Comparison of ENCODE assay signal across 19 cellular contexts in the genomic region with DNA sequence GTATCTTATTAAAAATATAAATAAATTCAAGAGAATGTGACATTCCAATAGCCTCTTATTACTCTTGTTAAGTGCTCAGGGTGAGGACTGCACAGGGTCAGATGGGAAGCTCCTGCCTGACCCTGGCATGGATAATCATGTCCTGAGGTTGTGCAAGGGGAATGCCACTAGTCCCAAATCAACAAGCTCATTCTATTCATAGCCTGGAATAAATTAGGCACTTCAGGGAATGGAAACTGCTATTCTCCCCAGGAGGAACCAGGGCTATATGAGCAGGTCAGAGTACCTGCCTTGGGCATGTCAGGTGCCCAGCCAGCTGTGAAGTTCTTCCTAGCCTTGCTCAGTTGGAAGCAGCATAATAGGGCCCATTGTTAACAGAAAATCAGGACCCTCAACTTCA.
DNase-seq lines count a peak whose midpoint lies in the region; ATAC-seq and TF ChIP-seq lines count a peak whose summit lies in the region.
"Had no signal": no experiment of that assay in that cellular context is flagged by ENCODE, and none has a peak within 500 bp of the region (broad histone marks: within the 10 kb centered on the region; RNA-seq: fewer than 3 reads in every experiment).

No MANE protein-coding gene starts in this region.

- POLR2A ChIA-PET in activated CD4-positive, alpha-beta T cell treated with anti-CD3 and anti-CD28 coated beads, Interleukin-2, amount 10 ng/mL, durations not matched to agents 7 days and 5 days (lab: Charles Lee) = no interaction called here

- no peak for TF ChIP-seq CTCF in heart left ventricle (IDR thresholded peaks at IDR 0.05)
- TF ChIP-seq CTCF in heart right ventricle (IDR thresholded peaks at IDR 0.05) = no peak

- H3K9me3 ChIP-seq in heart left ventricle = no peaks in the 10 kb centered on the region
- H3K9me3 ChIP-seq in heart right ventricle = no peaks in the 10 kb centered on the region
- H3K9me3 ChIP-seq: BE2C had no signal

- no peak for TF ChIP-seq POLR2A in heart left ventricle (IDR thresholded peaks at IDR 0.05)

- CTCF ChIA-PET in activated CD4-positive, alpha-beta T cell treated with anti-CD3 and anti-CD28 coated beads, Interleukin-2, amount 10 ng/mL, durations not matched to agents 7 days and 5 days (lab: Charles Lee) = no interaction called here

- no peak overlapping the region for H3K4me3 Mint-ChIP-seq in activated CD4-positive, alpha-beta T cell treated with anti-CD3 and anti-CD28 coated beads, Interleukin-2, amount 10 ng/mL, durations not matched to agents 7 days and 5 days
- H3K4me3 Mint-ChIP-seq: CD4-positive, CD25-positive, alpha-beta regulatory T cell; CD8-positive, alpha-beta memory T cell; H9 had no signal

- intact Hi-C loops in heart left ventricle (cut with DNase I) = no loop called here
- intact Hi-C loops in left cardiac atrium (cut with DNase I) = no loop called here
- intact Hi-C loops in heart right ventricle (cut with DNase I) = no loop called here

- H3K27me3 ChIP-seq in heart left ventricle (no peaks in the 10 kb centered on the region), heart right ventricle (no peaks in the 10 kb centered on the region)
- H3K27me3 ChIP-seq: BE2C had no signal

- H3K27me3 Mint-ChIP-seq in activated CD4-positive, alpha-beta T cell treated with anti-CD3 and anti-CD28 coated beads, Interleukin-2, amount 10 ng/mL, durations not matched to agents 7 days and 5 days = no peaks in the 10 kb centered on the region
- H3K27me3 Mint-ChIP-seq: CD4-positive, CD25-positive, alpha-beta regulatory T cell; CD8-positive, alpha-beta memory T cell had no signal

- H3K4me1 ChIP-seq in heart left ventricle (peaks cover 0 to 18% (median 0%) of the 10 kb centered on the region in 12 donors), heart right ventricle (peaks cover 0 to 11% (median 0%) of the 10 kb centered on the region in 9 donors)
- H3K4me1 ChIP-seq: BE2C had no signal

- H3K36me3 Mint-ChIP-seq in activated CD4-positive, alpha-beta T cell treated with anti-CD3 and anti-CD28 coated beads, Interleukin-2, amount 10 ng/mL, durations not matched to agents 7 days and 5 days (ENCODE audit: low read depth) = no peaks in the 10 kb centered on the region

- H3K27ac ChIP-seq in heart left ventricle (peak overlapping the region in 5 of 12 donors; percentile 7 to 22 (median 12)), heart right ventricle (peak overlapping the region in 3 of 10 donors; percentile 5 to 34 (median 8))

- peak in 3 of 5 donors; percentile 31 to 43 (median 32) for DNase-seq in heart left ventricle
- no peak for DNase-seq in left cardiac atrium
- peak in 1 of 2 donors; percentile 6 for DNase-seq in heart right ventricle
- peak; percentile 52 for DNase-seq in left kidney (ENCODE audit: low read depth, low spot score)
- DNase-seq in LoVo (ENCODE audit: low spot score) = no peak
- no peak for DNase-seq in activated CD4-positive, alpha-beta T cell treated with anti-CD3 and anti-CD28 coated beads, Interleukin-2, amount 10 ng/mL, durations not matched to agents 7 days and 5 days
- no peak for DNase-seq in epidermal melanocyte (ENCODE audit: insufficient read length, low spot score)
- DNase-seq: ACHN; BE2C; C1 segment of cervical spinal cord; CD4-positive, CD25-positive, alpha-beta regulatory T cell; CD8-positive, alpha-beta memory T cell; COR-L47; DMS 273 treated with DMSO at 0.1 percent for 48 hours; DMS53; DND-41; EL; H9 had no signal

- H3K9me3 Mint-ChIP-seq in activated CD4-positive, alpha-beta T cell treated with anti-CD3 and anti-CD28 coated beads, Interleukin-2, amount 10 ng/mL, durations not matched to agents 7 days and 5 days = no peaks in the 10 kb centered on the region
- H3K9me3 Mint-ChIP-seq: H9 had no signal

- H3K36me3 ChIP-seq in heart left ventricle = peaks cover 0 to 3% (median 0%) of the 10 kb centered on the region in 9 donors
- no peaks in the 10 kb centered on the region for H3K36me3 ChIP-seq in heart right ventricle
- H3K36me3 ChIP-seq: BE2C had no signal

- H3K4me1 Mint-ChIP-seq in activated CD4-positive, alpha-beta T cell treated with anti-CD3 and anti-CD28 coated beads, Interleukin-2, amount 10 ng/mL, durations not matched to agents 7 days and 5 days = no peaks in the 10 kb centered on the region
- H3K4me1 Mint-ChIP-seq: CD8-positive, alpha-beta memory T cell had no signal

- H3K4me3 ChIP-seq in heart left ventricle = no peak overlapping the region
- H3K4me3 ChIP-seq in heart right ventricle = no peak overlapping the region
- H3K4me3 ChIP-seq: GM12878 had no signal

- H3K27ac Mint-ChIP-seq in activated CD4-positive, alpha-beta T cell treated with anti-CD3 and anti-CD28 coated beads, Interleukin-2, amount 10 ng/mL, durations not matched to agents 7 days and 5 days = no peak overlapping the region
- H3K27ac Mint-ChIP-seq: CD4-positive, CD25-positive, alpha-beta regulatory T cell; CD8-positive, alpha-beta memory T cell; H9 had no signal

- ATAC-seq in heart left ventricle = peak; percentile 71 to 89 (median 87)
- no peak for ATAC-seq in left cardiac atrium
- peak; percentile 34 to 95 (median 76) for ATAC-seq in heart right ventricle
- ATAC-seq: GM12878 had no signal

Comparison
In these comparisons a context has a peak if more than half of its experiments do, and no peak if none do; other contexts are left out.
1. ATAC-seq: peak in heart left ventricle (4 of 4) and heart right ventricle (8 of 8); none in left cardiac atrium (0 of 2).
2. DNase-seq: peak in heart left ventricle (3 of 5) and left kidney (single experiment); none in left cardiac atrium (single experiment), LoVo (single experiment), activated CD4-positive, alpha-beta T cell treated with anti-CD3 and anti-CD28 coated beads, Interleukin-2, amount 10 ng/mL, durations not matched to agents 7 days and 5 days (single experiment) and epidermal melanocyte (single experiment).